13 cellular contexts compared by ENCODE assay signal in the genomic region with DNA sequence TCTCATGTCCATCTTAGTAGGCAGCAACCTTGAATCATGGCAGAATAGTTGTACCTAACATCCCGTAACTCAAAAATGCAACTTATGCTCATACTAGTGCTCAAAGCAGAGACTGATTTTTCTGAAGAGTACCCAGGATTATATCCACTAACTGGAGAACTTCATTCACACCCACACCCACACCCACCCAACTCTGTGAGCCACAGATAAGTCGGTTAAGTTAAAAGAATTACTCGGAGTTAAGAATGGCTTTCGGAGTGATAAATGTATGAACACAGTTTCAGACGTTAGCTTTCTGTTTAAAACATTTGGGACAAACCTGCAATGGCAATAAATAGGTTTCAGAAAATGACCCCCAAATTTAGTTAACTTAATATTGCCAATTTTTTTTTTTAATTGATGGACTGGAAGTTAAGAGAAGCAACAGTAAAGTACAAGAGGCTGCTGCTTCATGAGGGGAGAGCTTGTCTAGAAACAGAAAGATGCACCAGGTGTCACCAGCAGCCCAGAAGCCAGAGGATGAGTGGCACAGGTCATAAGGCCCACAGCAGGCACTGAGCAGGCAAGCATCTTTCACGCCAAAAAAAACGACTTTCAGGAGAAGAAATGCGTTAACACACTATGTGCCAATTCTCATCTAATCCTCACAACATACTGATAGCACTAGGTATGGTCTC. TPM values are rescaled to one million over a fixed set of nuclear protein-coding genes. Genes with fewer than 3 reads are reported as not detected.
DNase-seq lines count a peak whose midpoint lies in the region; ATAC-seq, FAIRE-seq and TF ChIP-seq lines count a peak whose summit lies in the region.
"Had no signal": no experiment of that assay in that cellular context is flagged by ENCODE, and none has a peak within 500 bp of the region (broad histone marks: within the 10 kb centered on the region; RNA-seq: fewer than 3 reads in every experiment).

No MANE protein-coding gene starts in this region.

- no peak overlapping the region for H2AK5ac ChIP-seq in IMR-90 (ENCODE audit: low read depth, low read length)

- no peak overlapping the region for H3K14ac ChIP-seq in IMR-90 (replicated peaks; ENCODE audit: low read depth, low read length)

- TF ChIP-seq RAD21 in HepG2 (CRISPR knock-in tag; IDR thresholded peaks at IDR 0.05) (no peak), IMR-90 (IDR thresholded peaks at IDR 0.05; ENCODE audit: low read length) (no peak)

- H3K27me3 ChIP-seq in HepG2 (ENCODE audit: control insufficient read depth in 1 of 2, insufficient read depth in 2 of 2, low read length in 2 of 2) = no peaks in the 10 kb centered on the region
- H3K27me3 ChIP-seq in right lobe of liver = no peaks in the 10 kb centered on the region
- no peaks in the 10 kb centered on the region for H3K27me3 ChIP-seq in IMR-90 (ENCODE audit: control insufficient read depth, insufficient read depth, low read length)
- H3K27me3 ChIP-seq in CD8-positive, alpha-beta T cell (ENCODE audit: insufficient read depth, low read length) = no peaks in the 10 kb centered on the region
- H3K27me3 ChIP-seq: Peyer's patch, SJSA1 had no signal

- no peaks in the 10 kb centered on the region for H3K9me3 Mint-ChIP-seq in CD8-positive, alpha-beta T cell

- BruUV-seq in HepG2 (replicated peaks; lab: Mats Ljungman, UMichigan) (no TSS peak), IMR-90 (replicated peaks; lab: Mats Ljungman, UMichigan) (no TSS peak)

- intact Hi-C loops in HepG2 (cut with micrococcal nuclease; ENCODE audit: unreplicated experiment) (loop anchor here (1.0 to 5.0 kb wide), 5 partner anchors 63 to 296 kb away; partner anchors contain the start of gene ARV1), right lobe of liver (cut with DNase I) (loop anchor here (10.0 kb wide), 3 partner anchors 178 to 298 kb away; no protein-coding TSS in a partner anchor), IMR-90 (cut with micrococcal nuclease) (loop anchor here (1.0 to 10.0 kb wide), 4 partner anchors 49 to 492 kb away; partner anchors contain the start of gene PGBD5)
- intact Hi-C loops in CD8-positive, alpha-beta T cell (cut with DNase I, micrococcal nuclease) = loop anchor here (1.0 to 5.0 kb wide), 4 partner anchors 63 to 686 kb away; partner anchors contain the start of gene ARV1 (in 2 of the 2)

- no peaks in the 10 kb centered on the region for H3K4me1 Mint-ChIP-seq in CD8-positive, alpha-beta T cell (ENCODE audit: low read depth)

- ATAC-seq in HepG2 (peak; percentile 35; the same call in 2 of the 3 replicates), right lobe of liver (no peak), IMR-90 (ENCODE audit: low read depth) (no peak), omental fat pad (ENCODE audit: low FRiP score) (no peak)
- ATAC-seq in CD8-positive, alpha-beta T cell = no peak

- H4K91ac ChIP-seq in IMR-90 (ENCODE audit: insufficient read depth, low read depth, low read length) = peak overlapping the region; percentile 2; the same call in 1 of the 2 replicates

- peaks cover 11% of the 10 kb centered on the region for H3K9me1 ChIP-seq in IMR-90 (ENCODE audit: insufficient read depth, low read length)

- H3K79me2 ChIP-seq in HepG2 (ENCODE audit: insufficient read depth, low read length) = no peaks in the 10 kb centered on the region

- dilution Hi-C loops in IMR-90 (cut with HindIII; ENCODE audit: low sequenced_read_pairs, unreplicated experiment) = no loop called here

- WGBS in HepG2 (ENCODE audit: low lambda C conversion rate) = 95% methylated on average over 8 of the region's 8 CpGs
- WGBS in right lobe of liver (ENCODE audit: insufficient coverage, low coverage, low lambda C conversion rate, missing lambda C conversion rate) = 89% methylated on average over 8 of the region's 8 CpGs
- WGBS in IMR-90 (ENCODE audit: extremely low coverage in 2 of 2, insufficient read length in 1 of 2), 2 experiments = no CpG with 5 or more reads among the region's 8 CpGs

- H3K27ac ChIP-seq in HepG2 (ENCODE audit: extremely low read length, insufficient read depth, low read length) (no peak overlapping the region), right lobe of liver (no peak overlapping the region), IMR-90 (ENCODE audit: insufficient read depth, low read length) (no peak overlapping the region), temporal lobe (ENCODE audit: low read depth, low read length) (peak overlapping the region; percentile 71)
- no peak overlapping the region for H3K27ac ChIP-seq in CD8-positive, alpha-beta T cell (ENCODE audit: low read depth, low read length)
- H3K27ac ChIP-seq: Peyer's patch, SJSA1 had no signal

- H4K20me1 ChIP-seq in HepG2 (ENCODE audit: insufficient read depth, low read length) (no peaks in the 10 kb centered on the region), IMR-90 (ENCODE audit: insufficient read depth, low read length) (no peaks in the 10 kb centered on the region)

- no peak overlapping the region for H3K27ac Mint-ChIP-seq in CD8-positive, alpha-beta T cell

- H3K36me3 Mint-ChIP-seq in CD8-positive, alpha-beta T cell = peaks cover 80% of the 10 kb centered on the region

- H3K9me3 ChIP-seq in HepG2 (ENCODE audit: low read length) (no peaks in the 10 kb centered on the region), right lobe of liver (no peaks in the 10 kb centered on the region), IMR-90 (ENCODE audit: control insufficient read depth, insufficient read depth, low read length) (no peaks in the 10 kb centered on the region)
- H3K9me3 ChIP-seq in CD8-positive, alpha-beta T cell (ENCODE audit: low read length) = no peaks in the 10 kb centered on the region
- H3K9me3 ChIP-seq: Peyer's patch, SJSA1 had no signal

- no peak overlapping the region for H3K4ac ChIP-seq in IMR-90 (ENCODE audit: low read depth, low read length)

- TF ChIP-seq CTCF in HepG2 (CRISPR knock-in tag; IDR thresholded peaks at IDR 0.05) = no peak
- TF ChIP-seq CTCF in right lobe of liver (IDR thresholded peaks at IDR 0.05) = no peak
- no peak for TF ChIP-seq CTCF in IMR-90 (conservative IDR thresholded peaks at IDR 0.05; ENCODE audit: low read depth, low read length)
- no peak for TF ChIP-seq CTCF in CD8-positive, alpha-beta T cell (IDR thresholded peaks at IDR 0.05)
- no peak for TF ChIP-seq CTCF in omental fat pad (IDR thresholded peaks at IDR 0.05)

- H2BK120ac ChIP-seq in IMR-90 (ENCODE audit: low read depth, low read length) = no peak overlapping the region

- no peak overlapping the region for H2BK5ac ChIP-seq in IMR-90 (ENCODE audit: low read depth, low read length, poor library complexity, severe bottlenecking)

- no peak overlapping the region for H3K56ac ChIP-seq in IMR-90 (ENCODE audit: extremely low read depth, insufficient read depth, low read length)

- H4K5ac ChIP-seq in IMR-90 (ENCODE audit: low read depth, low read length) = no peak overlapping the region

- no peak for TF ChIP-seq EP300 in HepG2 (IDR thresholded peaks at IDR 0.05; ENCODE audit: low read depth in 2 of 2, low read length in 2 of 2)
- TF ChIP-seq EP300 in HepG2 (CRISPR knock-in tag; IDR thresholded peaks at IDR 0.05; ENCODE audit: borderline replicate concordance) = no peak

- H3K4me3 ChIP-seq in HepG2 (replicated peaks in 1 of 3; ENCODE audit: insufficient read depth in 1 of 3, low read depth in 2 of 3, low read length in 3 of 3) (no peak overlapping the region), right lobe of liver (no peak overlapping the region), IMR-90 (ENCODE audit: insufficient read depth, low read depth, low read length) (no peak overlapping the region)
- H3K4me3 ChIP-seq in CD8-positive, alpha-beta T cell (ENCODE audit: low read depth, low read length) = no peak overlapping the region
- H3K4me3 ChIP-seq: Peyer's patch, SJSA1 had no signal

- H2BK15ac ChIP-seq in IMR-90 (ENCODE audit: low read depth, low read length) = peak overlapping the region; percentile 4; the same call in 2 of the 3 replicates

- POLR2A ChIA-PET in HepG2 (lab: Yijun Ruan, JAX) (no interaction called here), IMR-90 (lab: Charles Lee; ENCODE audit: unreplicated experiment) (no interaction called here)
- POLR2A ChIA-PET in CD8-positive, alpha-beta T cell (lab: Charles Lee) = no interaction called here

- no peak overlapping the region for H3K4me3 Mint-ChIP-seq in CD8-positive, alpha-beta T cell

- CTCF ChIA-PET in HepG2 (lab: Yijun Ruan, JAX; ENCODE audit: low intra/inter-chr PET ratio, low total read pairs) (interaction anchor here (0.6 to 2.1 kb wide), 5 partner anchors 62 to 1390 kb away, joined by 3 to 12 read pairs (median 5); partner anchors contain the start of genes ARV1 and TTC13), IMR-90 (lab: Yijun Ruan, JAX) (interaction anchor here (0.6 to 2.9 kb wide), 2 partner anchors 118 to 286 kb away, joined by 3 to 20 read pairs; no protein-coding TSS in a partner anchor)
- CTCF ChIA-PET in CD8-positive, alpha-beta T cell (lab: Charles Lee) = interaction anchor here (0.6 to 5.6 kb wide), 24 partner anchors 8 to 419 kb away, joined by 3 to 42 read pairs (median 4); partner anchors contain the start of genes ARV1, FAM89A and TTC13

- no peaks in the 10 kb centered on the region for H3K27me3 Mint-ChIP-seq in CD8-positive, alpha-beta T cell (ENCODE audit: low read depth)

- no peak for FAIRE-seq in HepG2 (lab: Jason Lieb, UNC)

- H2AK9ac ChIP-seq in IMR-90 (replicated peaks; ENCODE audit: low read depth, low read length, poor library complexity) = no peak overlapping the region

- no peak for DNase-seq in HepG2 (ENCODE audit: low spot score)
- no peak for DNase-seq in right lobe of liver
- no peak for DNase-seq in IMR-90
- DNase-seq in erythroblast (lab: John Stamatoyannopoulos, UW) = peak; percentile 85 to 87
- no peak for DNase-seq in CD8-positive, alpha-beta T cell
- DNase-seq in omental fat pad (ENCODE audit: low spot score) = no peak
- no peak for DNase-seq in middle frontal gyrus (ENCODE audit: extremely low spot score, low spot score)
- DNase-seq: 8988T, NCI-H2081 treated with DMSO at 0.1 percent for 48 hours, NCI-H524 treated with DMSO at 0.1 percent for 48 hours had no signal

- H3K9ac ChIP-seq in HepG2 (ENCODE audit: insufficient read depth, low read depth, low read length) (no peak overlapping the region), IMR-90 (ENCODE audit: low read depth, low read length) (no peak overlapping the region)

- TF ChIP-seq POLR2A in HepG2 (IDR thresholded peaks at IDR 0.05; ENCODE audit: insufficient read depth in 1 of 2, low read depth in 2 of 2, low read length in 2 of 2) (no peak), right lobe of liver (IDR thresholded peaks at IDR 0.05) (no peak), IMR-90 (IDR thresholded peaks at IDR 0.05; ENCODE audit: low read depth, low read length) (no peak), erythroblast (IDR thresholded peaks at IDR 0.05; ENCODE audit: low read length) (no peak)

- H3K18ac ChIP-seq in IMR-90 (ENCODE audit: low read depth, low read length) = no peak overlapping the region

- H3K79me1 ChIP-seq in IMR-90 (ENCODE audit: low read depth in 1 of 2, low read length in 2 of 2) = no peaks in the 10 kb centered on the region

- in situ Hi-C loops in HepG2 (cut with HindIII; ENCODE audit: extremely low pct_ligation_motif_present, low pct_unique_long_range_greater_than_20kb) (no loop called here), IMR-90 (cut with MboI; ENCODE audit: low sequenced_read_pairs) (loop anchor here (5.0 kb wide), 1 partner anchor 296 kb away; no protein-coding TSS in a partner anchor)

- H3K4me1 ChIP-seq in HepG2 (ENCODE audit: insufficient read depth, low read length) = peaks cover 14% of the 10 kb centered on the region
- no peaks in the 10 kb centered on the region for H3K4me1 ChIP-seq in right lobe of liver
- H3K4me1 ChIP-seq in IMR-90 (ENCODE audit: control insufficient read depth, insufficient read depth, low read length) = peaks cover 6% of the 10 kb centered on the region; the same call in 1 of the 2 replicates
- H3K4me1 ChIP-seq in CD8-positive, alpha-beta T cell (ENCODE audit: insufficient read depth, low read length) = no peaks in the 10 kb centered on the region
- H3K4me1 ChIP-seq: Peyer's patch, SJSA1 had no signal

- H3K36me3 ChIP-seq in HepG2 (replicated peaks in 1 of 2; ENCODE audit: control insufficient read depth in 1 of 2, insufficient read depth in 2 of 2, low read length in 2 of 2) (peaks cover 0 to 19% of the 10 kb centered on the region in 2 experiments; a peak in 2 of 5 replicates), right lobe of liver (peaks cover 0 to 11% (median 2%) of the 10 kb centered on the region in 4 donors), IMR-90 (ENCODE audit: control insufficient read depth, insufficient read depth, low read length) (no peaks in the 10 kb centered on the region; the same call in none of the 2 replicates)
- H3K36me3 ChIP-seq in CD8-positive, alpha-beta T cell (ENCODE audit: insufficient read depth, low read length) = peaks cover 26% of the 10 kb centered on the region
- H3K36me3 ChIP-seq: SJSA1 had no signal

- no peak overlapping the region for H2AFZ ChIP-seq in HepG2 (ENCODE audit: low read length)
- H2AFZ ChIP-seq in IMR-90 (replicated peaks; ENCODE audit: low read length, poor library complexity) = peak overlapping the region; percentile 9

- H4K8ac ChIP-seq in IMR-90 (ENCODE audit: low read depth in 2 of 2, low read length in 2 of 2) = no peak overlapping the region

- H3K23ac ChIP-seq in IMR-90 (ENCODE audit: low read depth, low read length) = no peak overlapping the region

- H3K4me2 ChIP-seq in HepG2 (ENCODE audit: low read depth, low read length) (no peak overlapping the region), IMR-90 (ENCODE audit: low read depth, low read length) (no peak overlapping the region)

- peak overlapping the region; percentile 36; the same call in 1 of the 2 replicates for H2BK20ac ChIP-seq in IMR-90 (ENCODE audit: low read depth, low read length)

RNA-seq across cellular contexts. Expression of gene C1orf198, which starts 48.4 kb away (rescaled TPM):
- total RNA-seq in HepG2 (2016; rRNA removed; fragmentation: Illumina TruSeq; extraction: Trizol) (13.4 and 16.0 TPM in 2 replicates), right lobe of liver (10 to 100 TPM in 3 of 6 experiments, 1 to 10 TPM in 3; 4.2 to 33.7 (median 17.2) TPM), IMR-90 (2012; rRNA removed) (74.4 and 76.2 TPM in 2 replicates), temporal lobe (17.9 TPM), omental fat pad (10 to 100 TPM; 32.8 to 98.4 (median 63.2) TPM)
- total RNA-seq in HepG2 (2016; cell fraction: cytosol; rRNA removed; fragmentation: Illumina TruSeq; extraction: Trizol; ENCODE audit: low read depth) = 1.5 and 2.5 TPM in 2 replicates
- 13.4 and 14.5 TPM in 2 replicates for total RNA-seq in HepG2 (2016; cell fraction: insoluble cytoplasmic fraction; rRNA removed; fragmentation: Illumina TruSeq; extraction: Trizol)
- 8.6 and 8.8 TPM in 2 replicates for total RNA-seq in HepG2 (2016; cell fraction: membrane; rRNA removed; fragmentation: Illumina TruSeq; extraction: Trizol)
- 8.3 and 9.9 TPM in 2 replicates for total RNA-seq in HepG2 (2016; cell fraction: nucleus; rRNA removed; fragmentation: Illumina TruSeq; extraction: Trizol)
- polyA plus RNA-seq in HepG2 (2011; rRNA removed) (12.7 and 13.7 TPM in 2 replicates), IMR-90 (2012; rRNA removed) (63.9 and 67.4 TPM in 2 replicates)
- 11.3 and 13.6 TPM in 2 replicates for polyA plus RNA-seq in HepG2 (2011; cell fraction: cytosol; rRNA removed)
- 16.2 and 18.1 TPM in 2 replicates for polyA plus RNA-seq in HepG2 (2011; cell fraction: nucleus; rRNA removed)
- polyA plus RNA-seq in HepG2 (2012) = 8.9 and 9.1 TPM in 2 replicates
- polyA plus RNA-seq in HepG2 (2016; cell fraction: cytosol; fragmentation: Illumina TruSeq; extraction: Trizol; ENCODE audit: low read depth) = 1.5 and 1.6 TPM in 2 replicates
- polyA plus RNA-seq in HepG2 (2016; cell fraction: insoluble cytoplasmic fraction; fragmentation: Illumina TruSeq; extraction: Trizol; ENCODE audit: low read depth) = 19.1 and 21.4 TPM in 2 replicates
- 6.0 and 6.2 TPM in 2 replicates for polyA plus RNA-seq in HepG2 (2016; cell fraction: membrane; fragmentation: Illumina TruSeq; extraction: Trizol; ENCODE audit: low read depth)
- 16.8 and 17.0 TPM in 2 replicates for polyA plus RNA-seq in HepG2 (2016; cell fraction: nucleus; fragmentation: Illumina TruSeq; extraction: Trizol; ENCODE audit: insufficient read depth, low read depth)
- 15.9 and 27.8 TPM in 2 replicates for polyA minus RNA-seq in HepG2 (2011; rRNA and poly(A)+ RNA removed; ENCODE audit: low replicate concordance)
- polyA minus RNA-seq in HepG2 (2011; cell fraction: cytosol; rRNA and poly(A)+ RNA removed) = 14.3 and 14.7 TPM in 2 replicates
- polyA minus RNA-seq in HepG2 (2011; cell fraction: nucleus; rRNA and poly(A)+ RNA removed) = 12.6 and 12.7 TPM in 2 replicates
- polyA plus RNA-seq in IMR-90 (2012; cell fraction: cytosol; rRNA removed) = 33.0 and 75.6 TPM in 2 replicates
- polyA plus RNA-seq in IMR-90 (2012; cell fraction: nucleus; rRNA removed; ENCODE audit: low replicate concordance) = 260 and 261 TPM in 2 replicates
- 1 to 10 TPM; 3.2 to 3.8 TPM for total RNA-seq in CD8-positive, alpha-beta T cell

Comparison
In these comparisons a context has a peak if more than half of its experiments do, and no peak if none do; other contexts are left out.
1. DNase-seq: peak in erythroblast (2 of 2); none in HepG2 (single experiment), right lobe of liver (0 of 3), IMR-90 (single experiment), CD8-positive, alpha-beta T cell (0 of 7), omental fat pad (single experiment) and middle frontal gyrus (single experiment).